ENCODE assay signal across 10 cellular contexts in genomic region chr1:33176362-33176850, GRCh38. TPM values are rescaled to one million over a fixed set of nuclear protein-coding genes. Genes with fewer than 3 reads are reported as not detected.
A peak's percentile ranks its signal among the peaks of the same experiment; 100 is the strongest.
DNase-seq lines count a peak whose midpoint lies in the region; ATAC-seq and TF ChIP-seq lines count a peak whose summit lies in the region.
"Had no signal": no experiment of that assay in that cellular context is flagged by ENCODE, and none has a peak within 500 bp of the region (broad histone marks: within the 10 kb centered on the region; RNA-seq: fewer than 3 reads in every experiment).

No MANE protein-coding gene starts in this region.

- H3K4me1 ChIP-seq in mesenchymal stem cell (ENCODE audit: control insufficient read depth, insufficient read depth, low read depth, low read length): peaks cover 34% of the 10 kb centered on the region
- peaks cover 5% of the 10 kb centered on the region for H3K4me1 ChIP-seq in lower lobe of right lung

- peak; percentile 29 for DNase-seq in AG10803 (ENCODE audit: low read depth)
- DNase-seq in MV-4-11 (lab: John Stamatoyannopoulos, UW): peak; percentile 49
- DNase-seq in cerebellum (ENCODE audit: low spot score): peak; percentile 78
- peak; percentile 61 for DNase-seq in mesenchymal stem cell
- no peak for DNase-seq in Ammon's horn (ENCODE audit: low spot score)
- DNase-seq in lower lobe of right lung: no peak
- no peak for DNase-seq in SW480 (ENCODE audit: low spot score)
- DNase-seq: stimulated activated naive B cell treated with anti-CD40 and anti-IgM and Interleukin-4, amounts not matched to agents 10 μg/mL and 1 μg/mL and 100 μg/mL, for 72 hours had no signal

- ATAC-seq in HG02588 (IDR thresholded peaks at IDR 0.05; ENCODE audit: unreplicated experiment) (no peak), lower lobe of right lung (no peak)
- ATAC-seq: activated naive CD4-positive, alpha-beta T cell treated with anti-CD3 and anti-CD28 coated beads, Interleukin-2, amount 50 U/mL, for 72 hours; stimulated activated naive B cell treated with anti-CD40 and anti-IgM and Interleukin-4, amounts not matched to agents 10 μg/mL and 1 μg/mL and 100 μg/mL, for 72 hours had no signal

- peak overlapping the region in 1 of 2 experiments; percentile 72 for H3K14ac ChIP-seq in mesenchymal stem cell (ENCODE audit: low read length in 2 of 2)

- peak overlapping the region in 1 of 2 experiments; percentile 35 for H3K23ac ChIP-seq in mesenchymal stem cell (ENCODE audit: low read length in 2 of 2)

- H2BK5ac ChIP-seq in mesenchymal stem cell (ENCODE audit: low read depth, low read length, poor library complexity, severe bottlenecking): no peak overlapping the region

- H3K27ac ChIP-seq in mesenchymal stem cell (ENCODE audit: low read length, poor library complexity, severe bottlenecking): peak overlapping the region; percentile 31
- H3K27ac ChIP-seq in lower lobe of right lung: no peak overlapping the region

- no peak overlapping the region for H2AFZ ChIP-seq in mesenchymal stem cell (ENCODE audit: low read depth, low read length)

- H2BK15ac ChIP-seq in mesenchymal stem cell (ENCODE audit: low read depth, poor library complexity, severe bottlenecking): no peak overlapping the region

- no peak overlapping the region for H3K18ac ChIP-seq in mesenchymal stem cell (ENCODE audit: low read depth in 1 of 2, low read length in 2 of 2)

- no peaks in the 10 kb centered on the region for H3K9me3 ChIP-seq in mesenchymal stem cell (ENCODE audit: control insufficient read depth, low read length)
- H3K9me3 ChIP-seq in lower lobe of right lung: no peaks in the 10 kb centered on the region

- H3K79me1 ChIP-seq in mesenchymal stem cell (replicated peaks; ENCODE audit: low read length, poor library complexity, severe bottlenecking): peaks cover 9% of the 10 kb centered on the region

- TF ChIP-seq CTCF in AG10803 (conservative IDR thresholded peaks at IDR 0.05; ENCODE audit: low read length) (no peak), lower lobe of right lung (IDR thresholded peaks at IDR 0.05) (no peak)

- no peak overlapping the region for H3K4ac ChIP-seq in mesenchymal stem cell (ENCODE audit: low read depth in 1 of 2, low read length in 2 of 2)

- H2AK5ac ChIP-seq in mesenchymal stem cell (ENCODE audit: low read length, severe bottlenecking): peak overlapping the region; percentile 77

- peak overlapping the region in 1 of 2 experiments; percentile 10 for H2BK12ac ChIP-seq in mesenchymal stem cell (ENCODE audit: low read length in 2 of 2)

- H3K4me2 ChIP-seq in mesenchymal stem cell (ENCODE audit: low read length, poor library complexity, severe bottlenecking): no peak overlapping the region

- H3K9ac ChIP-seq in mesenchymal stem cell (ENCODE audit: low read length): peak overlapping the region; percentile 63

- 85% methylated on average over 10 of the region's 11 CpGs for WGBS in mesenchymal stem cell

- no peak overlapping the region for H4K91ac ChIP-seq in mesenchymal stem cell (ENCODE audit: low read length)

- no peak overlapping the region for H2BK120ac ChIP-seq in mesenchymal stem cell (ENCODE audit: low read depth, low read length)

- H4K8ac ChIP-seq in mesenchymal stem cell (ENCODE audit: low read length): no peak overlapping the region

- H3K36me3 ChIP-seq in mesenchymal stem cell (ENCODE audit: control insufficient read depth in 1 of 2, insufficient read depth in 2 of 2, low read depth in 1 of 2, low read length in 2 of 2) (peaks cover 11 to 53% of the 10 kb centered on the region in 2 experiments), lower lobe of right lung (no peaks in the 10 kb centered on the region)

- H3K27me3 ChIP-seq in mesenchymal stem cell (ENCODE audit: control insufficient read depth in 1 of 2, insufficient read depth in 1 of 2, low read length in 2 of 2): no peaks in the 10 kb centered on the region
- no peaks in the 10 kb centered on the region for H3K27me3 ChIP-seq in lower lobe of right lung (ENCODE audit: low read depth)

- H3K4me3 ChIP-seq in AG10803 (ENCODE audit: low read length): no peak overlapping the region
- H3K4me3 ChIP-seq in mesenchymal stem cell (ENCODE audit: insufficient read depth in 1 of 2, low read depth in 1 of 2, low read length in 2 of 2): no peak overlapping the region
- no peak overlapping the region for H3K4me3 ChIP-seq in lower lobe of right lung

- intact Hi-C loops in lower lobe of right lung (cut with DNase I): no loop called here

RNA-seq across cellular contexts. Expression of gene TRIM62, which starts 5.4 kb away (rescaled TPM):
- total RNA-seq in cerebellum (5.7 TPM), lower lobe of right lung (6.5 TPM)
- polyA plus RNA-seq in mesenchymal stem cell (2013, experiment 1 of 2): 10.9 TPM
- polyA plus RNA-seq in mesenchymal stem cell (2013, experiment 2 of 2): 10.9 TPM

Comparison
In these comparisons a context has a peak if more than half of its experiments do, and no peak if none do; other contexts are left out.
1. DNase-seq: peak in AG10803 (single experiment), MV-4-11 (single experiment), cerebellum (single experiment) and mesenchymal stem cell (single experiment); none in Ammon's horn (single experiment), lower lobe of right lung (single experiment) and SW480 (single experiment).